ENCODE assay signal across 1 cellular context in the genomic region with DNA sequence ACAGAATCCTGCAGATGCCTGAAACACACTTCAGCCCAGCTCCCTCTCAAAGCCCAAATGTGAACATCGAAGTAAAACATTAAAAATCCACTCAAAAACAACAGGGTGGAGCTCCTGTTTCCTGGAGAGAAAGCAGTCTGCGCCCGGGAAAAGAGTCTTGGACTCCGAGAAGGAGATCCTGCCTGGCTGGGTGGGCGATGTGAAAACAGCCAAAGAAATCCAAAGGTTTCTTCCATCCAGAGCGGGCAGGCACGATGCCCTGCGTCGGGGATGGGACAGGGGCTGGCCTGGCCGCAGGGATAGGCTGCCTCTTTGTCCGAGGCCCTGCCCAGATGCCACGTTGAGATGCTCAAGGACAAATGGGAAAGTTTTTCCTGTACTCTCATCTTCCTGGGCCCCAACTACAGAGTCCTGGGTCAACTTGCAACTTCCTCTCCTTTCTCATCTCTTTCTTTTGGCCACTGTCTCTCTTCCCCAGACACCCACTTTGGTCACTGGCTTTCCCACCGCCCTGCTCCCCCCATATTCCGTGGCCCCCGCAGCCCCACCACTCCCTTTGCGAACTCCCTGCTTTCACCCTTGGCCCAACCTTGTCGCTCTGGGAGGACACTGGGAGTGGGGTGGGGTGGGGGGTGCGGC.
TF ChIP-seq lines count a peak whose summit lies in the region.

No MANE protein-coding gene starts in this region.

TF ChIP-seq in HepG2, 621 proteins besides CTCF, POLR2A, EP300 and RAD21 (continued from another document and continues in another):
- TF ChIP-seq, protein P1, sequence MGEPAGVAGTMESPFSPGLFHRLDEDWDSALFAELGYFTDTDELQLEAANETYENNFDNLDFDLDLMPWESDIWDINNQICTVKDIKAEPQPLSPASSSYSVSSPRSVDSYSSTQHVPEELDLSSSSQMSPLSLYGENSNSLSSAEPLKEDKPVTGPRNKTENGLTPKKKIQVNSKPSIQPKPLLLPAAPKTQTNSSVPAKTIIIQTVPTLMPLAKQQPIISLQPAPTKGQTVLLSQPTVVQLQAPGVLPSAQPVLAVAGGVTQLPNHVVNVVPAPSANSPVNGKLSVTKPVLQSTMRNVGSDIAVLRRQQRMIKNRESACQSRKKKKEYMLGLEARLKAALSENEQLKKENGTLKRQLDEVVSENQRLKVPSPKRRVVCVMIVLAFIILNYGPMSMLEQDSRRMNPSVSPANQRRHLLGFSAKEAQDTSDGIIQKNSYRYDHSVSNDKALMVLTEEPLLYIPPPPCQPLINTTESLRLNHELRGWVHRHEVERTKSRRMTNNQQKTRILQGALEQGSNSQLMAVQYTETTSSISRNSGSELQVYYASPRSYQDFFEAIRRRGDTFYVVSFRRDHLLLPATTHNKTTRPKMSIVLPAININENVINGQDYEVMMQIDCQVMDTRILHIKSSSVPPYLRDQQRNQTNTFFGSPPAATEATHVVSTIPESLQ (CRISPR knock-in tag; conservative IDR thresholded peaks at IDR 0.05), result no peak
- TF ChIP-seq ZNF30 (CRISPR knock-in tag; IDR thresholded peaks at IDR 0.05) (no peak), ZNF256 (CRISPR knock-in tag; conservative IDR thresholded peaks at IDR 0.05) (0 out of 2 replicates have a peak, but pooled peaks have one; percentile 18), ZNF83 (CRISPR knock-in tag; IDR thresholded peaks at IDR 0.05; ENCODE audit: borderline replicate concordance) (no peak), TCF7 (IDR thresholded peaks at IDR 0.05; ENCODE audit: low read depth) (no peak), CHD2 (IDR thresholded peaks at IDR 0.05; ENCODE audit: low read depth, low read length) (no peak), ZNF101 (CRISPR knock-in tag; IDR thresholded peaks at IDR 0.05; ENCODE audit: borderline replicate concordance, low read depth) (no peak), SMARCC2 (IDR thresholded peaks at IDR 0.05) (no peak), SRSF4 (IDR thresholded peaks at IDR 0.05; ENCODE audit: low read depth, low read length, poor library complexity, severe bottlenecking) (no peak), FOXJ3 (CRISPR knock-in tag; IDR thresholded peaks at IDR 0.05; ENCODE audit: borderline replicate concordance) (peak; percentile 51; the same call in 1 of the 2 replicates), NFIC (IDR thresholded peaks at IDR 0.05; ENCODE audit: low read length) (no peak), ZNF569 (CRISPR knock-in tag; IDR thresholded peaks at IDR 0.05; ENCODE audit: borderline replicate concordance) (no peak), ZNF431 (CRISPR knock-in tag; IDR thresholded peaks at IDR 0.05; ENCODE audit: borderline replicate concordance, low read depth) (no peak), DPF2 (CRISPR knock-in tag; IDR thresholded peaks at IDR 0.05; ENCODE audit: borderline replicate concordance, low read depth) (no peak), XRCC5 (optimal IDR thresholded peaks at IDR 0.05; ENCODE audit: low read length) (peak; percentile 68), FOSL1 (CRISPR knock-in tag; IDR thresholded peaks at IDR 0.05; ENCODE audit: borderline replicate concordance) (no peak), ZNF337 (CRISPR knock-in tag; IDR thresholded peaks at IDR 0.05; ENCODE audit: borderline replicate concordance, low read depth) (no peak; the same call in 1 of the 2 replicates), MTF1 (CRISPR knock-in tag; IDR thresholded peaks at IDR 0.05) (no peak), ZNF720 (CRISPR knock-in tag; IDR thresholded peaks at IDR 0.05) (no peak), ZSCAN9 (CRISPR knock-in tag; IDR thresholded peaks at IDR 0.05; ENCODE audit: borderline replicate concordance) (no peak), ZNF331 (CRISPR knock-in tag; IDR thresholded peaks at IDR 0.05) (no peak), JUND (CRISPR knock-in tag; IDR thresholded peaks at IDR 0.05) (no peak), FOXC1 (CRISPR knock-in tag; IDR thresholded peaks at IDR 0.05; ENCODE audit: borderline replicate concordance) (no peak), FOXK2 (IDR thresholded peaks at IDR 0.05) (no peak), REXO4 (CRISPR knock-in tag; IDR thresholded peaks at IDR 0.05; ENCODE audit: borderline replicate concordance) (no peak), TEAD3 (CRISPR knock-in tag; optimal IDR thresholded peaks at IDR 0.05; ENCODE audit: borderline replicate concordance) (no peak)
- TF ChIP-seq, protein P2, sequence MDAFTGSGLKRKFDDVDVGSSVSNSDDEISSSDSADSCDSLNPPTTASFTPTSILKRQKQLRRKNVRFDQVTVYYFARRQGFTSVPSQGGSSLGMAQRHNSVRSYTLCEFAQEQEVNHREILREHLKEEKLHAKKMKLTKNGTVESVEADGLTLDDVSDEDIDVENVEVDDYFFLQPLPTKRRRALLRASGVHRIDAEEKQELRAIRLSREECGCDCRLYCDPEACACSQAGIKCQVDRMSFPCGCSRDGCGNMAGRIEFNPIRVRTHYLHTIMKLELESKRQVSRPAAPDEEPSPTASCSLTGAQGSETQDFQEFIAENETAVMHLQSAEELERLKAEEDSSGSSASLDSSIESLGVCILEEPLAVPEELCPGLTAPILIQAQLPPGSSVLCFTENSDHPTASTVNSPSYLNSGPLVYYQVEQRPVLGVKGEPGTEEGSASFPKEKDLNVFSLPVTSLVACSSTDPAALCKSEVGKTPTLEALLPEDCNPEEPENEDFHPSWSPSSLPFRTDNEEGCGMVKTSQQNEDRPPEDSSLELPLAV (CRISPR knock-in tag; conservative IDR thresholded peaks at IDR 0.05; ENCODE audit: low read depth), result no peak
- TF ChIP-seq, protein P3, sequence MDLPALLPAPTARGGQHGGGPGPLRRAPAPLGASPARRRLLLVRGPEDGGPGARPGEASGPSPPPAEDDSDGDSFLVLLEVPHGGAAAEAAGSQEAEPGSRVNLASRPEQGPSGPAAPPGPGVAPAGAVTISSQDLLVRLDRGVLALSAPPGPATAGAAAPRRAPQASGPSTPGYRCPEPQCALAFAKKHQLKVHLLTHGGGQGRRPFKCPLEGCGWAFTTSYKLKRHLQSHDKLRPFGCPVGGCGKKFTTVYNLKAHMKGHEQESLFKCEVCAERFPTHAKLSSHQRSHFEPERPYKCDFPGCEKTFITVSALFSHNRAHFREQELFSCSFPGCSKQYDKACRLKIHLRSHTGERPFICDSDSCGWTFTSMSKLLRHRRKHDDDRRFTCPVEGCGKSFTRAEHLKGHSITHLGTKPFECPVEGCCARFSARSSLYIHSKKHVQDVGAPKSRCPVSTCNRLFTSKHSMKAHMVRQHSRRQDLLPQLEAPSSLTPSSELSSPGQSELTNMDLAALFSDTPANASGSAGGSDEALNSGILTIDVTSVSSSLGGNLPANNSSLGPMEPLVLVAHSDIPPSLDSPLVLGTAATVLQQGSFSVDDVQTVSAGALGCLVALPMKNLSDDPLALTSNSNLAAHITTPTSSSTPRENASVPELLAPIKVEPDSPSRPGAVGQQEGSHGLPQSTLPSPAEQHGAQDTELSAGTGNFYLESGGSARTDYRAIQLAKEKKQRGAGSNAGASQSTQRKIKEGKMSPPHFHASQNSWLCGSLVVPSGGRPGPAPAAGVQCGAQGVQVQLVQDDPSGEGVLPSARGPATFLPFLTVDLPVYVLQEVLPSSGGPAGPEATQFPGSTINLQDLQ (CRISPR knock-in tag; IDR thresholded peaks at IDR 0.05), result no peak
- TF ChIP-seq, protein P4, sequence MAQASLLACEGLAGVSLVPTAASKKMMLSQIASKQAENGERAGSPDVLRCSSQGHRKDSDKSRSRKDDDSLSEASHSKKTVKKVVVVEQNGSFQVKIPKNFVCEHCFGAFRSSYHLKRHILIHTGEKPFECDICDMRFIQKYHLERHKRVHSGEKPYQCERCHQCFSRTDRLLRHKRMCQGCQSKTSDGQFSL (CRISPR knock-in tag; IDR thresholded peaks at IDR 0.05), result no peak
- TF ChIP-seq, protein P5, sequence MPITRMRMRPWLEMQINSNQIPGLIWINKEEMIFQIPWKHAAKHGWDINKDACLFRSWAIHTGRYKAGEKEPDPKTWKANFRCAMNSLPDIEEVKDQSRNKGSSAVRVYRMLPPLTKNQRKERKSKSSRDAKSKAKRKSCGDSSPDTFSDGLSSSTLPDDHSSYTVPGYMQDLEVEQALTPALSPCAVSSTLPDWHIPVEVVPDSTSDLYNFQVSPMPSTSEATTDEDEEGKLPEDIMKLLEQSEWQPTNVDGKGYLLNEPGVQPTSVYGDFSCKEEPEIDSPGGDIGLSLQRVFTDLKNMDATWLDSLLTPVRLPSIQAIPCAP (CRISPR knock-in tag; IDR thresholded peaks at IDR 0.05; ENCODE audit: low read depth), result no peak
- TF ChIP-seq, protein P6, sequence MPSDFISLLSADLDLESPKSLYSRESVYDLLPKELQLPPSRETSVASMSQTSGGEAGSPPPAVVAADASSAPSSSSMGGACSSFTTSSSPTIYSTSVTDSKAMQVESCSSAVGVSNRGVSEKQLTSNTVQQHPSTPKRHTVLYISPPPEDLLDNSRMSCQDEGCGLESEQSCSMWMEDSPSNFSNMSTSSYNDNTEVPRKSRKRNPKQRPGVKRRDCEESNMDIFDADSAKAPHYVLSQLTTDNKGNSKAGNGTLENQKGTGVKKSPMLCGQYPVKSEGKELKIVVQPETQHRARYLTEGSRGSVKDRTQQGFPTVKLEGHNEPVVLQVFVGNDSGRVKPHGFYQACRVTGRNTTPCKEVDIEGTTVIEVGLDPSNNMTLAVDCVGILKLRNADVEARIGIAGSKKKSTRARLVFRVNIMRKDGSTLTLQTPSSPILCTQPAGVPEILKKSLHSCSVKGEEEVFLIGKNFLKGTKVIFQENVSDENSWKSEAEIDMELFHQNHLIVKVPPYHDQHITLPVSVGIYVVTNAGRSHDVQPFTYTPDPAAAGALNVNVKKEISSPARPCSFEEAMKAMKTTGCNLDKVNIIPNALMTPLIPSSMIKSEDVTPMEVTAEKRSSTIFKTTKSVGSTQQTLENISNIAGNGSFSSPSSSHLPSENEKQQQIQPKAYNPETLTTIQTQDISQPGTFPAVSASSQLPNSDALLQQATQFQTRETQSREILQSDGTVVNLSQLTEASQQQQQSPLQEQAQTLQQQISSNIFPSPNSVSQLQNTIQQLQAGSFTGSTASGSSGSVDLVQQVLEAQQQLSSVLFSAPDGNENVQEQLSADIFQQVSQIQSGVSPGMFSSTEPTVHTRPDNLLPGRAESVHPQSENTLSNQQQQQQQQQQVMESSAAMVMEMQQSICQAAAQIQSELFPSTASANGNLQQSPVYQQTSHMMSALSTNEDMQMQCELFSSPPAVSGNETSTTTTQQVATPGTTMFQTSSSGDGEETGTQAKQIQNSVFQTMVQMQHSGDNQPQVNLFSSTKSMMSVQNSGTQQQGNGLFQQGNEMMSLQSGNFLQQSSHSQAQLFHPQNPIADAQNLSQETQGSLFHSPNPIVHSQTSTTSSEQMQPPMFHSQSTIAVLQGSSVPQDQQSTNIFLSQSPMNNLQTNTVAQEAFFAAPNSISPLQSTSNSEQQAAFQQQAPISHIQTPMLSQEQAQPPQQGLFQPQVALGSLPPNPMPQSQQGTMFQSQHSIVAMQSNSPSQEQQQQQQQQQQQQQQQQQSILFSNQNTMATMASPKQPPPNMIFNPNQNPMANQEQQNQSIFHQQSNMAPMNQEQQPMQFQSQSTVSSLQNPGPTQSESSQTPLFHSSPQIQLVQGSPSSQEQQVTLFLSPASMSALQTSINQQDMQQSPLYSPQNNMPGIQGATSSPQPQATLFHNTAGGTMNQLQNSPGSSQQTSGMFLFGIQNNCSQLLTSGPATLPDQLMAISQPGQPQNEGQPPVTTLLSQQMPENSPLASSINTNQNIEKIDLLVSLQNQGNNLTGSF (CRISPR knock-in tag; IDR thresholded peaks at IDR 0.05), result no peak
- TF ChIP-seq, protein P7, sequence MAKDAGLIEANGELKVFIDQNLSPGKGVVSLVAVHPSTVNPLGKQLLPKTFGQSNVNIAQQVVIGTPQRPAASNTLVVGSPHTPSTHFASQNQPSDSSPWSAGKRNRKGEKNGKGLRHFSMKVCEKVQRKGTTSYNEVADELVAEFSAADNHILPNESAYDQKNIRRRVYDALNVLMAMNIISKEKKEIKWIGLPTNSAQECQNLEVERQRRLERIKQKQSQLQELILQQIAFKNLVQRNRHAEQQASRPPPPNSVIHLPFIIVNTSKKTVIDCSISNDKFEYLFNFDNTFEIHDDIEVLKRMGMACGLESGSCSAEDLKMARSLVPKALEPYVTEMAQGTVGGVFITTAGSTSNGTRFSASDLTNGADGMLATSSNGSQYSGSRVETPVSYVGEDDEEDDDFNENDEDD (CRISPR knock-in tag; IDR thresholded peaks at IDR 0.05; ENCODE audit: borderline replicate concordance), result no peak
- TF ChIP-seq, protein P8, sequence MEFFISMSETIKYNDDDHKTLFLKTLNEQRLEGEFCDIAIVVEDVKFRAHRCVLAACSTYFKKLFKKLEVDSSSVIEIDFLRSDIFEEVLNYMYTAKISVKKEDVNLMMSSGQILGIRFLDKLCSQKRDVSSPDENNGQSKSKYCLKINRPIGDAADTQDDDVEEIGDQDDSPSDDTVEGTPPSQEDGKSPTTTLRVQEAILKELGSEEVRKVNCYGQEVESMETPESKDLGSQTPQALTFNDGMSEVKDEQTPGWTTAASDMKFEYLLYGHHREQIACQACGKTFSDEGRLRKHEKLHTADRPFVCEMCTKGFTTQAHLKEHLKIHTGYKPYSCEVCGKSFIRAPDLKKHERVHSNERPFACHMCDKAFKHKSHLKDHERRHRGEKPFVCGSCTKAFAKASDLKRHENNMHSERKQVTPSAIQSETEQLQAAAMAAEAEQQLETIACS (CRISPR knock-in tag; IDR thresholded peaks at IDR 0.05), result no peak
- TF ChIP-seq, protein P9, sequence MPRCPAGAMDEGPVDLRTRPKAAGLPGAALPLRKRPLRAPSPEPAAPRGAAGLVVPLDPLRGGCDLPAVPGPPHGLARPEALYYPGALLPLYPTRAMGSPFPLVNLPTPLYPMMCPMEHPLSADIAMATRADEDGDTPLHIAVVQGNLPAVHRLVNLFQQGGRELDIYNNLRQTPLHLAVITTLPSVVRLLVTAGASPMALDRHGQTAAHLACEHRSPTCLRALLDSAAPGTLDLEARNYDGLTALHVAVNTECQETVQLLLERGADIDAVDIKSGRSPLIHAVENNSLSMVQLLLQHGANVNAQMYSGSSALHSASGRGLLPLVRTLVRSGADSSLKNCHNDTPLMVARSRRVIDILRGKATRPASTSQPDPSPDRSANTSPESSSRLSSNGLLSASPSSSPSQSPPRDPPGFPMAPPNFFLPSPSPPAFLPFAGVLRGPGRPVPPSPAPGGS (CRISPR knock-in tag; IDR thresholded peaks at IDR 0.05), result no peak
- TF ChIP-seq, protein P10, sequence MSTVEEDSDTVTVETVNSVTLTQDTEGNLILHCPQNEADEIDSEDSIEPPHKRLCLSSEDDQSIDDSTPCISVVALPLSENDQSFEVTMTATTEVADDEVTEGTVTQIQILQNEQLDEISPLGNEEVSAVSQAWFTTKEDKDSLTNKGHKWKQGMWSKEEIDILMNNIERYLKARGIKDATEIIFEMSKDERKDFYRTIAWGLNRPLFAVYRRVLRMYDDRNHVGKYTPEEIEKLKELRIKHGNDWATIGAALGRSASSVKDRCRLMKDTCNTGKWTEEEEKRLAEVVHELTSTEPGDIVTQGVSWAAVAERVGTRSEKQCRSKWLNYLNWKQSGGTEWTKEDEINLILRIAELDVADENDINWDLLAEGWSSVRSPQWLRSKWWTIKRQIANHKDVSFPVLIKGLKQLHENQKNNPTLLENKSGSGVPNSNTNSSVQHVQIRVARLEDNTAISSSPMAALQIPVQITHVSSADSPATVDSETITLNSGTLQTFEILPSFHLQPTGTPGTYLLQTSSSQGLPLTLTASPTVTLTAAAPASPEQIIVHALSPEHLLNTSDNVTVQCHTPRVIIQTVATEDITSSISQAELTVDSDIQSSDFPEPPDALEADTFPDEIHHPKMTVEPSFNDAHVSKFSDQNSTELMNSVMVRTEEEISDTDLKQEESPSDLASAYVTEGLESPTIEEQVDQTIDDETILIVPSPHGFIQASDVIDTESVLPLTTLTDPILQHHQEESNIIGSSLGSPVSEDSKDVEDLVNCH (CRISPR knock-in tag; IDR thresholded peaks at IDR 0.05), result no peak
